In genomic region chr16:2739555-2740435, GRCh38 we compare ENCODE assay signal across 1 cellular context.
TF ChIP-seq lines count a peak whose summit lies in the region.

No MANE protein-coding gene starts in this region.

TF ChIP-seq in HepG2, 621 proteins besides CTCF, POLR2A, EP300 and RAD21 (continued from another document and continues in another):
- TF ChIP-seq ZHX2 (IDR thresholded peaks at IDR 0.05; ENCODE audit: low read depth) (no peak), ZHX2 (CRISPR knock-in tag; IDR thresholded peaks at IDR 0.05; ENCODE audit: borderline replicate concordance) (no peak), ZUFSP (CRISPR knock-in tag; IDR thresholded peaks at IDR 0.05; ENCODE audit: borderline replicate concordance) (no peak), ZNF260 (CRISPR knock-in tag; IDR thresholded peaks at IDR 0.05; ENCODE audit: borderline replicate concordance, low read depth) (no peak), ZNF709 (CRISPR knock-in tag; IDR thresholded peaks at IDR 0.05) (no peak), ZNF720 (CRISPR knock-in tag; IDR thresholded peaks at IDR 0.05) (no peak), TEF (CRISPR knock-in tag; IDR thresholded peaks at IDR 0.05) (no peak), JUND (CRISPR knock-in tag; IDR thresholded peaks at IDR 0.05) (no peak), NFIB (CRISPR knock-in tag; IDR thresholded peaks at IDR 0.05; ENCODE audit: borderline replicate concordance) (no peak), TSC22D2 (CRISPR knock-in tag; IDR thresholded peaks at IDR 0.05; ENCODE audit: borderline replicate concordance) (no peak), KDM2A (CRISPR knock-in tag; IDR thresholded peaks at IDR 0.05; ENCODE audit: borderline replicate concordance, low read depth) (peak; percentile 35; the same call in 1 of the 2 replicates), IRF2 (CRISPR knock-in tag; IDR thresholded peaks at IDR 0.05) (no peak), ZNF251 (CRISPR knock-in tag; IDR thresholded peaks at IDR 0.05) (no peak), BRD4 (CRISPR knock-in tag; IDR thresholded peaks at IDR 0.05) (peak; percentile 75; the same call in 1 of the 2 replicates), MAX (IDR thresholded peaks at IDR 0.05) (no peak), ZNF225 (CRISPR knock-in tag; IDR thresholded peaks at IDR 0.05) (no peak), ZNF850 (CRISPR knock-in tag; conservative IDR thresholded peaks at IDR 0.05) (no peak), ZBED4 (CRISPR knock-in tag; IDR thresholded peaks at IDR 0.05; ENCODE audit: borderline replicate concordance) (no peak), SIX1 (CRISPR knock-in tag; IDR thresholded peaks at IDR 0.05; ENCODE audit: borderline replicate concordance) (no peak), TBL1XR1 (IDR thresholded peaks at IDR 0.05; ENCODE audit: borderline replicate concordance, low read length, partially characterized antibody) (no peak), ZMAT5 (CRISPR knock-in tag; IDR thresholded peaks at IDR 0.05; ENCODE audit: borderline replicate concordance, low read depth) (no peak), DRAP1 (CRISPR knock-in tag; IDR thresholded peaks at IDR 0.05) (peak; percentile 52; the same call in 1 of the 2 replicates), ZSCAN25 (CRISPR knock-in tag; IDR thresholded peaks at IDR 0.05) (no peak), CHD2 (IDR thresholded peaks at IDR 0.05; ENCODE audit: low read depth, low read length) (no peak), HOXA3 (CRISPR knock-in tag; IDR thresholded peaks at IDR 0.05) (peak; percentile 54; the same call in 1 of the 2 replicates), MAFG (CRISPR knock-in tag; IDR thresholded peaks at IDR 0.05) (no peak), ASH2L (IDR thresholded peaks at IDR 0.05; ENCODE audit: insufficient read length, low read depth, low read length) (no peak), PCBP2 (optimal IDR thresholded peaks at IDR 0.05; ENCODE audit: low read depth, low read length, poor library complexity, severe bottlenecking) (no peak), KDM4B (CRISPR knock-in tag; IDR thresholded peaks at IDR 0.05) (no peak), CBX2 (IDR thresholded peaks at IDR 0.05; ENCODE audit: low read depth, low read length) (no peak), CBX2 (CRISPR knock-in tag; IDR thresholded peaks at IDR 0.05; ENCODE audit: low read depth) (no peak), ETV5 (CRISPR knock-in tag; IDR thresholded peaks at IDR 0.05; ENCODE audit: borderline replicate concordance) (peak; percentile 83), RARG (CRISPR knock-in tag; IDR thresholded peaks at IDR 0.05; ENCODE audit: low read depth) (no peak), ZNF83 (CRISPR knock-in tag; IDR thresholded peaks at IDR 0.05; ENCODE audit: borderline replicate concordance) (no peak), ATF5 (CRISPR knock-in tag; IDR thresholded peaks at IDR 0.05; ENCODE audit: low read depth) (no peak), KDM3A (CRISPR knock-in tag; IDR thresholded peaks at IDR 0.05; ENCODE audit: low read depth) (0 out of 2 replicates have a peak, but pooled peaks have one; percentile 40), HMGXB3 (CRISPR knock-in tag; IDR thresholded peaks at IDR 0.05; ENCODE audit: borderline replicate concordance) (no peak), CHD4 (IDR thresholded peaks at IDR 0.05; ENCODE audit: borderline replicate concordance, low read length) (no peak), ZIK1 (CRISPR knock-in tag; IDR thresholded peaks at IDR 0.05; ENCODE audit: borderline replicate concordance, low read depth) (no peak), RBM39 (IDR thresholded peaks at IDR 0.05; ENCODE audit: low read depth, low read length, poor library complexity, severe bottlenecking) (no peak), SP1 (IDR thresholded peaks at IDR 0.05) (no peak), SP1 (CRISPR knock-in tag; IDR thresholded peaks at IDR 0.05) (no peak), PLSCR1 (CRISPR knock-in tag; IDR thresholded peaks at IDR 0.05; ENCODE audit: borderline replicate concordance) (no peak), SRSF4 (IDR thresholded peaks at IDR 0.05; ENCODE audit: low read depth, low read length, poor library complexity, severe bottlenecking) (no peak), MEIS2 (CRISPR knock-in tag; IDR thresholded peaks at IDR 0.05) (no peak), XBP1 (CRISPR knock-in tag; IDR thresholded peaks at IDR 0.05) (no peak), MXD3 (CRISPR knock-in tag; IDR thresholded peaks at IDR 0.05) (no peak)
